ENCODE assay signal across 12 cellular contexts in genomic region chr7:40019558-40019957, GRCh38.
DNase-seq lines count a peak whose midpoint lies in the region; ATAC-seq and TF ChIP-seq lines count a peak whose summit lies in the region.
"Had no signal": no experiment of that assay in that cellular context is flagged by ENCODE, and none has a peak within 500 bp of the region (broad histone marks: within the 10 kb centered on the region; RNA-seq: fewer than 3 reads in every experiment).

No MANE protein-coding gene starts in this region.

- H3K9ac ChIP-seq in HUES6 (ENCODE audit: low read length) (no peak overlapping the region), liver (ENCODE audit: low read depth in 1 of 2, low read length in 2 of 2) (no peak overlapping the region)

- DNase-seq in body of pancreas (peak in 1 of 4 donors; percentile 15), T-helper 9 cell (no peak), NCI-H1694 treated with DMSO at 0.1 percent for 48 hours (lab: John Stamatoyannopoulos, UW) (no peak), posterior cingulate gyrus (no peak)
- DNase-seq: AML-193; Caco-2; CD4-positive, alpha-beta T cell; GOT3; H9 had no signal

- TF ChIP-seq CTCF in body of pancreas (IDR thresholded peaks at IDR 0.05) (no peak), liver (IDR thresholded peaks at IDR 0.05; ENCODE audit: low read depth, low read length, missing input control) (no peak)

- H3K4me3 ChIP-seq in HUES6 (ENCODE audit: low read depth, low read length) (no peak overlapping the region), body of pancreas (no peak overlapping the region), liver (ENCODE audit: low read depth in 1 of 3, low read length in 3 of 3) (no peak overlapping the region)

- H3K9me3 ChIP-seq in HUES6 (ENCODE audit: control insufficient read depth, insufficient read depth, low read depth, low read length) (no peaks in the 10 kb centered on the region), body of pancreas (no peaks in the 10 kb centered on the region), liver (ENCODE audit: control insufficient read depth in 4 of 4, low read length in 3 of 4) (no peaks in the 10 kb centered on the region)
- H3K9me3 ChIP-seq: Caco-2 had no signal

- H3K27me3 ChIP-seq in HUES6 (ENCODE audit: control insufficient read depth, insufficient read depth, low read length), result no peaks in the 10 kb centered on the region
- H3K27me3 ChIP-seq in body of pancreas, result no peaks in the 10 kb centered on the region
- H3K27me3 ChIP-seq in liver (ENCODE audit: control insufficient read depth in 4 of 4, insufficient read depth in 4 of 4, low read length in 3 of 4), result no peaks in the 10 kb centered on the region

- peaks cover 15% of the 10 kb centered on the region for H3K36me3 ChIP-seq in HUES6 (ENCODE audit: control insufficient read depth, insufficient read depth, low read length)
- peaks cover 0 to 2% of the 10 kb centered on the region in 2 donors for H3K36me3 ChIP-seq in body of pancreas (replicated peaks in 1 of 2; ENCODE audit: insufficient read depth in 1 of 2, low read depth in 2 of 2)
- peaks cover 2 to 7% (median 4%) of the 10 kb centered on the region in 4 donors for H3K36me3 ChIP-seq in liver (ENCODE audit: control insufficient read depth in 4 of 4, insufficient read depth in 3 of 4, low read depth in 1 of 4, low read length in 3 of 4)

- ATAC-seq in body of pancreas (peak; percentile 40), GM21367 (IDR thresholded peaks at IDR 0.05; ENCODE audit: unreplicated experiment) (no peak)

- intact Hi-C loops in body of pancreas (cut with DNase I) (no loop called here), posterior cingulate gyrus (cut with DNase I) (no loop called here)

- no peaks in the 10 kb centered on the region for H3K4me1 ChIP-seq in HUES6 (ENCODE audit: control insufficient read depth, insufficient read depth, low read length)
- peaks cover 21% of the 10 kb centered on the region for H3K4me1 ChIP-seq in body of pancreas
- peaks cover 1 to 29% (median 22%) of the 10 kb centered on the region in 4 donors for H3K4me1 ChIP-seq in liver (ENCODE audit: control insufficient read depth in 4 of 4, insufficient read depth in 4 of 4, low read length in 3 of 4)
- H3K4me1 ChIP-seq: Caco-2 had no signal

- H3K27ac ChIP-seq in HUES6 (ENCODE audit: low read depth, low read length), result 0 out of 2 replicates have a peak overlapping the region, but pooled peaks have one; percentile 30
- H3K27ac ChIP-seq in body of pancreas, result no peak overlapping the region
- no peak overlapping the region for H3K27ac ChIP-seq in liver (ENCODE audit: low read depth in 1 of 2, low read length in 2 of 2)

- peak in 1 of 2 donors; percentile 24 for TF ChIP-seq RAD21 in liver (IDR thresholded peaks at IDR 0.05)

- 53 to 56% methylated on average over 4 of the region's 4 CpGs for WGBS in body of pancreas, 2 donors
- 47% methylated on average over 4 of the region's 4 CpGs for WGBS in liver

- no peak for TF ChIP-seq POLR2A in body of pancreas (IDR thresholded peaks at IDR 0.05)

TF ChIP-seq in liver, 16 proteins besides CTCF, POLR2A, EP300 and RAD21:
- TF ChIP-seq YY1 (IDR thresholded peaks at IDR 0.05), result peak; percentile 11
- peak; percentile 79 for TF ChIP-seq FOXA2 (IDR thresholded peaks at IDR 0.05)
- no peak for TF ChIP-seq ATF3 (IDR thresholded peaks at IDR 0.05)
- no peak for TF ChIP-seq GABPA (IDR thresholded peaks at IDR 0.05 in 1 of 2, conservative IDR thresholded peaks at IDR 0.05 in 1 of 2)
- no peak for TF ChIP-seq ZBTB33 (IDR thresholded peaks at IDR 0.05)
- peak; percentile 27 for TF ChIP-seq SP1 (IDR thresholded peaks at IDR 0.05)
- no peak for TF ChIP-seq JUND (IDR thresholded peaks at IDR 0.05)
- TF ChIP-seq EGR1 (IDR thresholded peaks at IDR 0.05; ENCODE audit: low read depth in 2 of 2), result no peak
- no peak for TF ChIP-seq NR2F2 (IDR thresholded peaks at IDR 0.05)
- TF ChIP-seq HNF4A (conservative IDR thresholded peaks at IDR 0.05), result peak; percentile 65 to 67
- no peak for TF ChIP-seq TAF1 (conservative IDR thresholded peaks at IDR 0.05)
- peak; percentile 34 to 35 for TF ChIP-seq RXRA (IDR thresholded peaks at IDR 0.05)
- TF ChIP-seq REST (IDR thresholded peaks at IDR 0.05), result peak; percentile 13
- peak; percentile 77 for TF ChIP-seq FOXA1 (IDR thresholded peaks at IDR 0.05)
- peak; percentile 30 for TF ChIP-seq HNF4G (IDR thresholded peaks at IDR 0.05)
- TF ChIP-seq MAX (IDR thresholded peaks at IDR 0.05), result no peak
